7 cellular contexts compared by ENCODE assay signal in the genomic region with DNA sequence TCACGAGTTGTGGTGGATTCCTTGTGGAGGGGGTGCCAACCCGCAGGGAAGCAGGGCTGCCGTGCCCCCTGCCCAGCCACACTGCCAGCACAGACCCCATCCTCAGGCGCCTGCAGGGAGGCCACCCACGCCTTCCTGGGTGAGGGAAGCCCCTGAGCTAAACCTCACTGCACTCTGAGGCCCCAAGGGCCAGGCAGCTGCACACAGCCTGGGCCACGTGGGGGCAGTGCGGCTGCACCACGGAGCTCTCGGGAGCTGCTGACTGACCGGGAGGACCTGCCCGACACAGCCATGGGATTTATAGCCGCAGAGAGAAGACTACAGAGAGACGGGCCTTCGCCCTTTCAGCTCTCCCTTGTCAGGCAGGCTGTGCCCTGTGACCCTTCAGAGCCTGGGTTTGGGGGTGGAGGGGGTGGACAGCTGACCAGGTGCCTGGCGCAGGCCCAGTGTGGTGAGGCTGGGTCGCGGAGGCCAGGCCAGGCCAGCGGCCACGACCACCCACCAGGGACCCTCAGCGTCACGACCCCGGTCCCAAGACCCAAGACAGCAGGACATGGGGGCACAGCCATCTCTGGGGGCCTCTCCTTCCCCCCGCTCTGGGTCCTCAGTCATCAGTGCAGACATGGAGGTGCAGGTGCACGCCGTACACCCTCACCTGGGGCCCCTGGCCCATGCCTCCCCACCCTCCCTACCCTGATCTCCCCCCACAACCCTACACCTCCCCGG. TPM values are rescaled to one million over a fixed set of nuclear protein-coding genes. Genes with fewer than 3 reads are reported as not detected.
DNase-seq lines count a peak whose midpoint lies in the region; ATAC-seq and TF ChIP-seq lines count a peak whose summit lies in the region.

No MANE protein-coding gene starts in this region.

- H3K36me3 Mint-ChIP-seq in stimulated activated memory B cell treated with anti-CD40 and anti-IgM and Interleukin-4, amounts not matched to agents 10 μg/mL and 1 μg/mL and 100 μg/mL, for 72 hours = peaks cover 22% of the 10 kb centered on the region

- CTCF ChIA-PET in PC-9 (lab: Charles Lee) = interaction anchor here (0.5 to 1.7 kb wide), 13 partner anchors 19 to 1009 kb away, joined by 3 to 11 read pairs (median 5); a partner anchor contains a TSS

- H3K4me3 Mint-ChIP-seq in stimulated activated memory B cell treated with anti-CD40 and anti-IgM and Interleukin-4, amounts not matched to agents 10 μg/mL and 1 μg/mL and 100 μg/mL, for 72 hours = peak overlapping the region; percentile 30

- in situ Hi-C loops in astrocyte of the cerebellum (cut with HindIII; ENCODE audit: low sequenced_read_pairs) = no loop called here

- H3K4me3 ChIP-seq in PC-9 = no peak overlapping the region
- H3K4me3 ChIP-seq in astrocyte of the cerebellum (ENCODE audit: low read depth, low read length) = no peak overlapping the region

- peak; percentile 77 for ATAC-seq in HG03460 (IDR thresholded peaks at IDR 0.05; ENCODE audit: unreplicated experiment)
- peak; percentile 88 for ATAC-seq in stimulated activated memory B cell treated with anti-CD40 and anti-IgM and Interleukin-4, amounts not matched to agents 10 μg/mL and 1 μg/mL and 100 μg/mL, for 72 hours

- H3K79me2 ChIP-seq in PC-9 (ENCODE audit: low read depth) = no peaks in the 10 kb centered on the region

- DNase-seq in GM03348 (ENCODE audit: low spot score) (peak; percentile 91), GM20000 (ENCODE audit: low spot score) (peak; percentile 92), PC-9 (peak in 1 of 2 experiments; percentile 89), astrocyte of the cerebellum (ENCODE audit: low read depth) (peak; percentile 57), kidney glomerular epithelial cell (lab: John Stamatoyannopoulos, UW) (peak; percentile 7)

- peak; percentile 97 for TF ChIP-seq CTCF in GM20000 (IDR thresholded peaks at IDR 0.05; ENCODE audit: extremely low read depth, missing control alignments)
- peak; percentile 69 for TF ChIP-seq CTCF in PC-9 (conservative IDR thresholded peaks at IDR 0.05)
- peak; percentile 85 for TF ChIP-seq CTCF in astrocyte of the cerebellum (IDR thresholded peaks at IDR 0.05; ENCODE audit: low read depth, low read length, missing control alignments)

- no TSS peak for BruUV-seq in PC-9 (replicated peaks; lab: Mats Ljungman, UMichigan)

- H3K4me1 Mint-ChIP-seq in stimulated activated memory B cell treated with anti-CD40 and anti-IgM and Interleukin-4, amounts not matched to agents 10 μg/mL and 1 μg/mL and 100 μg/mL, for 72 hours = peaks cover 50% of the 10 kb centered on the region

- no peak overlapping the region for H3K4me2 ChIP-seq in PC-9

- peaks cover 68% of the 10 kb centered on the region for H4K20me1 ChIP-seq in PC-9 (ENCODE audit: insufficient read depth)

- no peaks in the 10 kb centered on the region for H3K9me3 ChIP-seq in PC-9 (ENCODE audit: insufficient read depth, low read depth)

- H3K27ac ChIP-seq in PC-9 = no peak overlapping the region

- H2AFZ ChIP-seq in PC-9 = no peak overlapping the region

- H3K9me2 ChIP-seq in PC-9 (ENCODE audit: insufficient read depth) = no peaks in the 10 kb centered on the region

- peak overlapping the region; percentile 55 for H3K27ac Mint-ChIP-seq in stimulated activated memory B cell treated with anti-CD40 and anti-IgM and Interleukin-4, amounts not matched to agents 10 μg/mL and 1 μg/mL and 100 μg/mL, for 72 hours

- intact Hi-C loops in PC-9 (cut with micrococcal nuclease; ENCODE audit: unreplicated experiment) = loop anchor here (1.0 to 5.0 kb wide), 6 partner anchors 108 to 850 kb away; a partner anchor contains a TSS

- no peaks in the 10 kb centered on the region for H3K27me3 ChIP-seq in PC-9 (ENCODE audit: insufficient read depth, low read depth)

- H3K4me1 ChIP-seq in PC-9 (replicated peaks; ENCODE audit: insufficient read depth) = no peaks in the 10 kb centered on the region

- POLR2A ChIA-PET in PC-9 (lab: Charles Lee; ENCODE audit: unreplicated experiment) = interaction anchor here (0.5 to 0.7 kb wide), 3 partner anchors 37 to 108 kb away, joined by 3 to 10 read pairs (median 5); no protein-coding TSS in a partner anchor

- H3K9me3 Mint-ChIP-seq in stimulated activated memory B cell treated with anti-CD40 and anti-IgM and Interleukin-4, amounts not matched to agents 10 μg/mL and 1 μg/mL and 100 μg/mL, for 72 hours = no peaks in the 10 kb centered on the region

- 0 out of 2 replicates have a peak, but pooled peaks cover 10% of the 10 kb centered on the region for H3K36me3 ChIP-seq in PC-9 (ENCODE audit: low read depth)

- H3F3A ChIP-seq in PC-9 (ENCODE audit: insufficient read depth, low read depth) = peaks cover 31% of the 10 kb centered on the region; the same call in 1 of the 2 replicates

- H3K27me3 Mint-ChIP-seq in stimulated activated memory B cell treated with anti-CD40 and anti-IgM and Interleukin-4, amounts not matched to agents 10 μg/mL and 1 μg/mL and 100 μg/mL, for 72 hours = peaks cover 25% of the 10 kb centered on the region

RNA-seq across cellular contexts. Expression of a gene that starts 4.3 kb away (rescaled TPM):
- 7.2 and 13.6 TPM in 2 replicates for total RNA-seq in PC-9 (2021)

RNA-seq across cellular contexts. Expression of a gene that starts 45.8 kb away (rescaled TPM):
- 314 and 334 TPM in 2 replicates for total RNA-seq in PC-9 (2021)
